Comparison of ENCODE assay signal across 20 cellular contexts in genomic region chr18:13471495-13471845, GRCh38.
DNase-seq lines count a peak whose midpoint lies in the region; ATAC-seq and TF ChIP-seq lines count a peak whose summit lies in the region.
"Had no signal": no experiment of that assay in that cellular context is flagged by ENCODE, and none has a peak within 500 bp of the region (broad histone marks: within the 10 kb centered on the region; RNA-seq: fewer than 3 reads in every experiment).

No MANE protein-coding gene starts in this region.

- H3K4me3 ChIP-seq in BLaER1 treated with 17β-estradiol and CSF1 and Interleukin-3, amounts not matched to agents 10 nM and 100 nM: no peak overlapping the region
- no peak overlapping the region for H3K4me3 ChIP-seq in heart left ventricle
- H3K4me3 ChIP-seq: GM23248, vagina had no signal

- H3K4me2 ChIP-seq in BLaER1 treated with 17β-estradiol and CSF1 and Interleukin-3, amounts not matched to agents 10 nM and 100 nM: peak overlapping the region; percentile 10 to 70 (median 40); a peak in 15 of 22 replicates

- H3K27ac Mint-ChIP-seq in T-helper 17 cell (peak overlapping the region; percentile 72), nephron progenitor cell (no peak overlapping the region)
- H3K27ac Mint-ChIP-seq in naive thymus-derived CD8-positive, alpha-beta T cell: peak overlapping the region in 9 of 10 donors; percentile 69 to 94 (median 81)
- H3K27ac Mint-ChIP-seq: memory B cell, progenitor cell of endocrine pancreas had no signal

- peaks cover 52 to 74% (median 67%) of the 10 kb centered on the region in 10 experiments for H3K4me1 ChIP-seq in BLaER1 treated with 17β-estradiol and CSF1 and Interleukin-3, amounts not matched to agents 10 nM and 100 nM
- peaks cover 4 to 37% (median 25%) of the 10 kb centered on the region in 12 donors for H3K4me1 ChIP-seq in heart left ventricle
- H3K4me1 ChIP-seq: vagina had no signal

- H4K20me1 ChIP-seq in BLaER1 treated with 17β-estradiol and CSF1 and Interleukin-3, amounts not matched to agents 10 nM and 100 nM: peaks cover 0 to 47% (median 0%) of the 10 kb centered on the region in 11 experiments; a peak in 7 of 22 replicates

- no peaks in the 10 kb centered on the region for H3K27me3 ChIP-seq in BLaER1 treated with 17β-estradiol and CSF1 and Interleukin-3, amounts not matched to agents 10 nM and 100 nM
- no peaks in the 10 kb centered on the region for H3K27me3 ChIP-seq in heart left ventricle
- H3K27me3 ChIP-seq: vagina had no signal

- WGBS in heart left ventricle, 4 donors: 70 to 80% (median 75%) methylated on average over 9 of the region's 9 CpGs

- H3K27me3 Mint-ChIP-seq in T-helper 17 cell (no peaks in the 10 kb centered on the region), nephron progenitor cell (ENCODE audit: low read depth, poor library complexity) (peaks cover 12% of the 10 kb centered on the region)
- no peaks in the 10 kb centered on the region for H3K27me3 Mint-ChIP-seq in naive thymus-derived CD8-positive, alpha-beta T cell
- H3K27me3 Mint-ChIP-seq: CD8-positive, alpha-beta memory T cell; memory B cell; naive B cell had no signal

- H3K36me3 ChIP-seq in BLaER1 treated with 17β-estradiol and CSF1 and Interleukin-3, amounts not matched to agents 10 nM and 100 nM: peaks cover 7 to 86% (median 62%) of the 10 kb centered on the region in 11 experiments; a peak in 20 of 22 replicates
- no peaks in the 10 kb centered on the region for H3K36me3 ChIP-seq in heart left ventricle
- H3K36me3 ChIP-seq: vagina had no signal

- H3K27ac ChIP-seq in BLaER1 treated with 17β-estradiol and CSF1 and Interleukin-3, amounts not matched to agents 10 nM and 100 nM: peak overlapping the region in 7 of 11 experiments; percentile 17 to 60 (median 48); a peak in 12 of 22 replicates
- H3K27ac ChIP-seq in heart left ventricle: peak overlapping the region; percentile 7 to 82 (median 40)
- H3K27ac ChIP-seq: GM23248, vagina had no signal

- H3K4me1 Mint-ChIP-seq in T-helper 17 cell (peaks cover 19% of the 10 kb centered on the region), nephron progenitor cell (peaks cover 24% of the 10 kb centered on the region)
- peaks cover 41 to 74% (median 58%) of the 10 kb centered on the region in 4 donors for H3K4me1 Mint-ChIP-seq in naive thymus-derived CD8-positive, alpha-beta T cell

- no peak for DNase-seq in T-helper 17 cell
- DNase-seq in heart left ventricle: no peak
- no peak for DNase-seq in naive thymus-derived CD8-positive, alpha-beta T cell
- DNase-seq in NK-92 treated with Interleukin-12 subunit alpha and Interleukin-12 subunit beta, amount 100 ng/mL, for 24 hours (lab: John Stamatoyannopoulos, UW): no peak
- no peak for DNase-seq in nephron progenitor cell
- DNase-seq: activated CD4-positive, alpha-beta T cell treated with anti-CD3 and anti-CD28 coated beads for 1 hour; activated effector memory CD4-positive, alpha-beta T cell treated with Interleukin-2 at 50 U/mL for 16 hours; CD8-positive, alpha-beta memory T cell; GM23248; KG1; naive B cell; NCI-H2081; NCI-H510A had no signal

- H3K9me3 Mint-ChIP-seq in naive thymus-derived CD8-positive, alpha-beta T cell: peaks cover 0 to 16% (median 8%) of the 10 kb centered on the region in 9 donors
- H3K9me3 Mint-ChIP-seq in nephron progenitor cell: peaks cover 15% of the 10 kb centered on the region

- TF ChIP-seq CTCF in heart left ventricle (IDR thresholded peaks at IDR 0.05): no peak
- TF ChIP-seq CTCF in nephron progenitor cell (IDR thresholded peaks at IDR 0.05): no peak

- POLR2A ChIA-PET in naive thymus-derived CD8-positive, alpha-beta T cell (lab: Charles Lee): no interaction called here

- no peak for TF ChIP-seq POLR2A in heart left ventricle (IDR thresholded peaks at IDR 0.05)

- peaks cover 14 to 27% (median 22%) of the 10 kb centered on the region in 11 experiments; a peak in 21 of 22 replicates for H3K9me3 ChIP-seq in BLaER1 treated with 17β-estradiol and CSF1 and Interleukin-3, amounts not matched to agents 10 nM and 100 nM (replicated peaks in 1 of 11)
- H3K9me3 ChIP-seq in T-helper 17 cell (ENCODE audit: control insufficient read depth, low read length, poor library complexity, severe bottlenecking): no peaks in the 10 kb centered on the region
- H3K9me3 ChIP-seq in heart left ventricle: peaks cover 0 to 5% (median 0%) of the 10 kb centered on the region in 12 donors
- H3K9me3 ChIP-seq: vagina had no signal

- ATAC-seq in T-helper 17 cell (no peak), heart left ventricle (peak in 3 of 4 donors; percentile 25 to 38 (median 33)), HG02973 (IDR thresholded peaks at IDR 0.05; ENCODE audit: unreplicated experiment) (no peak), GM19395 (IDR thresholded peaks at IDR 0.05; ENCODE audit: unreplicated experiment) (no peak)
- no peak for ATAC-seq in naive thymus-derived CD8-positive, alpha-beta T cell
- ATAC-seq: SK-N-SH treated with all-trans-retinoic acid at 6 μM for 48 hours had no signal

- H3K36me3 Mint-ChIP-seq in T-helper 17 cell (ENCODE audit: low read depth) (peaks cover 6% of the 10 kb centered on the region), nephron progenitor cell (ENCODE audit: low read depth) (peaks cover 5% of the 10 kb centered on the region)
- peaks cover 20 to 53% (median 31%) of the 10 kb centered on the region in 3 donors for H3K36me3 Mint-ChIP-seq in naive thymus-derived CD8-positive, alpha-beta T cell

- intact Hi-C loops in heart left ventricle (cut with DNase I): no loop called here

- 0 out of 22 replicates have a peak overlapping the region, but pooled peaks of 2 of the 11 experiments have one; percentile 10 to 25 for H3K9ac ChIP-seq in BLaER1 treated with 17β-estradiol and CSF1 and Interleukin-3, amounts not matched to agents 10 nM and 100 nM
- H3K9ac ChIP-seq: GM23248 had no signal

- peak overlapping the region; percentile 52 for H3K4me3 Mint-ChIP-seq in T-helper 17 cell
- H3K4me3 Mint-ChIP-seq in naive thymus-derived CD8-positive, alpha-beta T cell: peak overlapping the region in 5 of 10 donors; percentile 8 to 76 (median 54)
- H3K4me3 Mint-ChIP-seq in nephron progenitor cell: no peak overlapping the region
- H3K4me3 Mint-ChIP-seq: CD8-positive, alpha-beta memory T cell; memory B cell had no signal

Comparison
In these comparisons a context has a peak if more than half of its experiments do, and no peak if none do; other contexts are left out.
1. ATAC-seq: peak in heart left ventricle (3 of 4); none in T-helper 17 cell (single experiment), naive thymus-derived CD8-positive, alpha-beta T cell (0 of 2), HG02973 (single experiment) and GM19395 (single experiment).